ENCODE assay signal across 14 cellular contexts in genomic region chr16:15803608-15804007, GRCh38. TPM values are rescaled to one million over a fixed set of nuclear protein-coding genes. Genes with fewer than 3 reads are reported as not detected.
"Had no signal": no experiment of that assay in that cellular context is flagged by ENCODE, and none has a peak within 500 bp of the region (broad histone marks: within the 10 kb centered on the region; RNA-seq: fewer than 3 reads in every experiment).

No MANE protein-coding gene starts in this region.

- H3K36me3 ChIP-seq: brain microvascular endothelial cell, heart right ventricle, lower lobe of right lung, right atrium auricular region had no signal

- H3K4me1 ChIP-seq: lower lobe of right lung, parathyroid adenoma had no signal

- DNase-seq: activated B cell treated with CpG ODN at 0.5 μM for 24 hours; activated CD4-positive, alpha-beta T cell treated with anti-CD3 and anti-CD28 coated beads, Interleukin-2, amount 10 ng/mL, durations not matched to agents 24 days and 14 days; activated CD8-positive, alpha-beta memory T cell treated with anti-CD3 and anti-CD28 coated beads, Interleukin-2, amount 50 U/mL, for 4 hours; activated CD8-positive, alpha-beta T cell treated with anti-CD3 and anti-CD28 coated beads, Interleukin-2, amount 10 ng/mL, durations not matched to agents 7 days and 5 days; activated gamma-delta T cell treated with Interleukin-2 at 50 U/mL for 16 hours; activated T-cell treated with anti-CD3 and anti-CD28 coated beads, Interleukin-2, amount 50 U/mL, for 48 hours; brain microvascular endothelial cell; effector memory CD4-positive, alpha-beta T cell; heart right ventricle; lower lobe of right lung had no signal

- H3K27me3 ChIP-seq: brain microvascular endothelial cell, right atrium auricular region had no signal

- H3K9ac ChIP-seq: parathyroid adenoma had no signal

- ATAC-seq: activated CD8-positive, alpha-beta T cell treated with anti-CD3 and anti-CD28 coated beads, Interleukin-2, amount 10 ng/mL, durations not matched to agents 7 days and 5 days; heart right ventricle; lower lobe of right lung had no signal

- H3K27ac ChIP-seq: brain microvascular endothelial cell, heart right ventricle, lower lobe of right lung, parathyroid adenoma, right atrium auricular region had no signal

- H3K4me3 ChIP-seq: heart right ventricle, lower lobe of right lung, right atrium auricular region, smooth muscle cell had no signal

- H3K9me3 ChIP-seq: heart right ventricle, lower lobe of right lung, right atrium auricular region had no signal

RNA-seq across cellular contexts. Expression of gene MYH11, which starts 53.2 kb away (rescaled TPM):
- total RNA-seq: activated CD4-positive, alpha-beta T cell treated with anti-CD3 and anti-CD28 coated beads, Interleukin-2, amount 10 ng/mL, durations not matched to agents 24 days and 14 days; activated CD8-positive, alpha-beta T cell treated with anti-CD3 and anti-CD28 coated beads, Interleukin-2, amount 10 ng/mL, durations not matched to agents 7 days and 5 days; smooth muscle cell; T-helper 1 cell treated with Interleukin-12 subunit alpha and Interleukin-12 subunit beta and Interleukin-4 antibody, amounts not matched to agents 30 ng/mL and 1 ng/mL, for 36 hours had no signal
